ENCODE assay signal across 8 cellular contexts in genomic region chr6:151044465-151045441, GRCh38.
DNase-seq lines count a peak whose midpoint lies in the region; ATAC-seq and TF ChIP-seq lines count a peak whose summit lies in the region.

No MANE protein-coding gene starts in this region.

- peaks cover 36% of the 10 kb centered on the region for H3K36me3 Mint-ChIP-seq in T-cell

- no peak overlapping the region for H3K4me3 ChIP-seq in BJ (ENCODE audit: low read depth, low read length)
- H3K4me3 ChIP-seq in mucosa of descending colon: no peak overlapping the region

- no peaks in the 10 kb centered on the region for H3K4me1 Mint-ChIP-seq in T-cell

- H3K27ac Mint-ChIP-seq in T-cell: no peak overlapping the region

- CTCF ChIA-PET in BJ (lab: Yijun Ruan, JAX): interaction anchor here (1.8 to 2.0 kb wide), 2 partner anchors 30 to 279 kb away, joined by 5 to 6 read pairs; no protein-coding TSS in a partner anchor
- CTCF ChIA-PET in T-cell (lab: Charles Lee): interaction anchor here in 1 of 2 donors (0.5 kb wide), 1 partner anchor 37 kb away, joined by 13 read pairs; no protein-coding TSS in a partner anchor

- H3K36me3 ChIP-seq in BJ (ENCODE audit: control insufficient read depth, insufficient read depth, low read length) (peaks cover 12% of the 10 kb centered on the region), mucosa of descending colon (ENCODE audit: low read depth) (no peaks in the 10 kb centered on the region)

- DNase-seq in BJ (ENCODE audit: low read depth) (peak; percentile 58), NCI-H2107 treated with DMSO at 0.1 percent for 48 hours (lab: John Stamatoyannopoulos, UW; ENCODE audit: unreplicated experiment) (peak; percentile 74), dermis blood vessel endothelial cell (peak; percentile 96), mucosa of descending colon (peak; percentile 82 to 87 (median 87)), T-cell (no peak), GM03348 (ENCODE audit: low spot score) (no peak)
- no peak for DNase-seq in effector CD8-positive, alpha-beta T cell (lab: John Stamatoyannopoulos, UW)

- no peaks in the 10 kb centered on the region for H3K27me3 Mint-ChIP-seq in T-cell

- POLR2A ChIA-PET in BJ (lab: Charles Lee) (no interaction called here), T-cell (lab: Charles Lee) (interaction anchor here in 1 of 2 donors (0.7 kb wide), 1 partner anchor 33 kb away, joined by 6 read pairs; no protein-coding TSS in a partner anchor)

- peaks cover 0 to 11% (median 0%) of the 10 kb centered on the region in 3 donors for H3K9me3 Mint-ChIP-seq in T-cell

- no peaks in the 10 kb centered on the region for H3K27me3 ChIP-seq in BJ (ENCODE audit: control insufficient read depth, insufficient read depth, low read length)

- no peak for TF ChIP-seq CTCF in BJ (IDR thresholded peaks at IDR 0.05; ENCODE audit: insufficient read depth, low read depth, low read length)
- TF ChIP-seq CTCF in mucosa of descending colon (IDR thresholded peaks at IDR 0.05): no peak

- intact Hi-C loops in mucosa of descending colon (cut with DNase I, micrococcal nuclease): no loop called here

- H3K4me1 ChIP-seq in mucosa of descending colon (ENCODE audit: low read depth): peaks cover 4% of the 10 kb centered on the region

- H3K9me3 ChIP-seq in mucosa of descending colon: no peaks in the 10 kb centered on the region

- ATAC-seq in mucosa of descending colon (peak; percentile 95), T-cell (replicated peaks in 1 of 4) (no peak), HG03439 (IDR thresholded peaks at IDR 0.05; ENCODE audit: unreplicated experiment) (no peak)

- H3K4me3 Mint-ChIP-seq in T-cell: no peak overlapping the region

Comparison
In these comparisons a context has a peak if more than half of its experiments do, and no peak if none do; other contexts are left out.
1. DNase-seq: peak in BJ (single experiment), NCI-H2107 treated with DMSO at 0.1 percent for 48 hours (single experiment), dermis blood vessel endothelial cell (single experiment) and mucosa of descending colon (3 of 3); none in T-cell (0 of 34), effector CD8-positive, alpha-beta T cell (single experiment) and GM03348 (single experiment).